Comparison of ENCODE assay signal across 8 cellular contexts in the genomic region with DNA sequence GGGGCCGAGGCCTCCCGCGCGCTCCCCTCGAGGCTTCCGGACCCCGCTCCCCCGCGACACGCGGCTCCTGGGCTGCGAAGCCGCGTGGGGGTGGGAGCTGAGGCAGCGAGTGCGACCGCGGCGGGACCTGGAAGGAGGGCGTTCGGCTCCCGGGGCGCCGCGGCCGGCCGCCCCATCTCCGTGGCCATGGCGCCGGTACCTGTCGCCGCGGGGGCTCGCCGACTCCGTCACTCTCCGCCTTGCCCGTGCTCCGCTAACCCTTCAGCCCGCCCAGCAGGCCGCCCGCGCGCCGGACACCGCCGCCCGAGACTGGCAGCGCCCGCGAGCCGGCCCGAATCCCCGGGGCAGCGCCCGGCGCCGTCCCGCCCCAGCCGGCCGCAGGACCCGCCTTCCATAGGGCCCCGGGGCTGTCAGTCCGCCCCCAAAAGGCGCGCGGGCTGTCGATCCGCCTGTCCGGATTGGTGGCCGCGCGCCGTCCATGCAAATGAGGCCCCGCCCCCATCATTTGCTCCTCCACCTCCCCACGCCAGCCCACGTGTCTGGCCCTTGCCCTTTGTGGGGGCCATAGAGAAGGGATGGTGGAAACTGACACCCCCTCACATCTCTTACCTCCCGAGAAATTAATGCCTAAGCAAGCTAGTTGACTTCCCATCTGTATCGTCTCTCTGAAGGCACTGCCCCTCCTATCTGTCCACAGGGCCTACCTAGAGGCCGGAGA. TPM values are rescaled to one million over a fixed set of nuclear protein-coding genes. Genes with fewer than 3 reads are reported as not detected.
DNase-seq lines count a peak whose midpoint lies in the region; ATAC-seq and TF ChIP-seq lines count a peak whose summit lies in the region.

FKBP5 (minus strand) TSS at position 311 of the 718 bp plus-strand sequence. CDS start 46,091 bp downstream, outside the sequence.

- peak within 1 kb of the TSS; percentile 92 for H3K27ac Mint-ChIP-seq in activated CD4-positive, alpha-beta T cell treated with anti-CD3 and anti-CD28 coated beads, Interleukin-2, amount 10 ng/mL, durations not matched to agents 24 days and 14 days

- BruUV-seq in A673 (replicated peaks; lab: Mats Ljungman, UMichigan), result no TSS peak

- POLR2A ChIA-PET in A673 (lab: Charles Lee; ENCODE audit: low non-redundant PET), result no interaction called here

- H3K4me1 ChIP-seq in A673 (ENCODE audit: insufficient read depth, low read length, poor library complexity, severe bottlenecking), result peaks cover 9% of the 10 kb centered on the region

- intact Hi-C loops in A673 (cut with micrococcal nuclease; ENCODE audit: unreplicated experiment), result loop anchor here (2.0 kb wide), 1 partner anchor 38 kb away; no protein-coding TSS in a partner anchor
- intact Hi-C loops in activated CD4-positive, alpha-beta T cell treated with anti-CD3 and anti-CD28 coated beads, Interleukin-2, amount 10 ng/mL, durations not matched to agents 24 days and 14 days (cut with micrococcal nuclease), result loop anchor here (2.0 to 5.0 kb wide), 4 partner anchors 22 to 86 kb away; no protein-coding TSS in a partner anchor

- CTCF ChIA-PET in A673 (lab: Charles Lee), result interaction anchor here (0.6 kb wide), 1 partner anchor 48 kb away, joined by 3 read pairs; the partner anchor contains the start of gene ARMC12

- H3K36me3 ChIP-seq in A673 (ENCODE audit: insufficient read depth, low read length, poor library complexity, severe bottlenecking), result no peaks in the 10 kb centered on the region

- ATAC-seq in GM18520 (IDR thresholded peaks at IDR 0.05; ENCODE audit: unreplicated experiment) (peak; percentile 75), HG03060 (IDR thresholded peaks at IDR 0.05; ENCODE audit: low read depth, unreplicated experiment) (peak; percentile 53)

- H3K4me3 ChIP-seq in A673 (ENCODE audit: low read depth, low read length, poor library complexity, severe bottlenecking) (peak within 1 kb of the TSS; percentile 67), coronary artery (peak within 1 kb of the TSS; percentile 99)

- DNase-seq in A673 (ENCODE audit: low spot score) (peak; percentile 93), NCI-H345 treated with DMSO at 0.1 percent for 48 hours (lab: John Stamatoyannopoulos, UW; ENCODE audit: unreplicated experiment) (peak; percentile 35), coronary artery (ENCODE audit: low spot score) (peak; percentile 96), left kidney (ENCODE audit: low read depth, low spot score) (peak; percentile 97)
- peak; percentile 97 for DNase-seq in activated CD4-positive, alpha-beta T cell treated with anti-CD3 and anti-CD28 coated beads, Interleukin-2, amount 10 ng/mL, durations not matched to agents 24 days and 14 days
- DNase-seq in stimulated activated CD4-positive, alpha-beta T cell treated with anti-CD3 and anti-CD28 coated beads, Interleukin-2, amount 100 ng/mL, for 24 hours, result peak; percentile 90 to 95

- no peaks in the 10 kb centered on the region for H3K9me3 ChIP-seq in A673 (ENCODE audit: low read depth, low read length, poor library complexity, severe bottlenecking)

- TF ChIP-seq CTCF in A673 (conservative IDR thresholded peaks at IDR 0.05; ENCODE audit: low read depth, low read length) (no peak), coronary artery (IDR thresholded peaks at IDR 0.05) (no peak)

- H3K27me3 Mint-ChIP-seq in activated CD4-positive, alpha-beta T cell treated with anti-CD3 and anti-CD28 coated beads, Interleukin-2, amount 10 ng/mL, durations not matched to agents 24 days and 14 days, result no peaks in the 10 kb centered on the region

- H3K27ac ChIP-seq in A673 (ENCODE audit: low read depth, low read length, poor library complexity, severe bottlenecking) (no peak within 1 kb of the TSS), coronary artery (peak within 1 kb of the TSS; percentile 99 to 100)

- H3K4me3 Mint-ChIP-seq in activated CD4-positive, alpha-beta T cell treated with anti-CD3 and anti-CD28 coated beads, Interleukin-2, amount 10 ng/mL, durations not matched to agents 24 days and 14 days, result peak within 1 kb of the TSS; percentile 93

- H3K36me3 Mint-ChIP-seq in activated CD4-positive, alpha-beta T cell treated with anti-CD3 and anti-CD28 coated beads, Interleukin-2, amount 10 ng/mL, durations not matched to agents 24 days and 14 days (ENCODE audit: low read depth), result no peaks in the 10 kb centered on the region

- H3K4me1 Mint-ChIP-seq in activated CD4-positive, alpha-beta T cell treated with anti-CD3 and anti-CD28 coated beads, Interleukin-2, amount 10 ng/mL, durations not matched to agents 24 days and 14 days, result peaks cover 15% of the 10 kb centered on the region

- H3K9me3 Mint-ChIP-seq in activated CD4-positive, alpha-beta T cell treated with anti-CD3 and anti-CD28 coated beads, Interleukin-2, amount 10 ng/mL, durations not matched to agents 24 days and 14 days, result no peaks in the 10 kb centered on the region

- no peaks in the 10 kb centered on the region for H3K27me3 ChIP-seq in A673 (replicated peaks; ENCODE audit: insufficient read depth, low read depth, low read length, poor library complexity)

RNA-seq across cellular contexts. Expression of gene FKBP5, which starts in this region (rescaled TPM):
- total RNA-seq in A673 (2021), result 20.4 and 26.2 TPM in 2 replicates
- total RNA-seq in activated CD4-positive, alpha-beta T cell treated with anti-CD3 and anti-CD28 coated beads, Interleukin-2, amount 10 ng/mL, durations not matched to agents 24 days and 14 days, result 85.0 and 85.1 TPM in 2 replicates

Comparison
In these comparisons a context has a peak if more than half of its experiments do, and no peak if none do; other contexts are left out.
1. DNase-seq: peak in every context shown above with its lines; median percentile 97 in activated CD4-positive, alpha-beta T cell treated with anti-CD3 and anti-CD28 coated beads, Interleukin-2, amount 10 ng/mL, durations not matched to agents 24 days and 14 days; 97 in left kidney; 96 in coronary artery; 93 in A673; 92 in stimulated activated CD4-positive, alpha-beta T cell treated with anti-CD3 and anti-CD28 coated beads, Interleukin-2, amount 100 ng/mL, for 24 hours; 35 in NCI-H345 treated with DMSO at 0.1 percent for 48 hours.